ENCODE assay signal across 1 cellular context in genomic region chr10:110425684-110426293, GRCh38.
A peak's percentile ranks its signal among the peaks of the same experiment; 100 is the strongest.
TF ChIP-seq lines count a peak whose summit lies in the region.

No MANE protein-coding gene starts in this region.

TF ChIP-seq in GM12878, 131 proteins besides CTCF, POLR2A, EP300 and RAD21 (continued from another document and continues in another):
- peak; percentile 99 for TF ChIP-seq ZNF687 (IDR thresholded peaks at IDR 0.05)
- TF ChIP-seq NR2C1 (IDR thresholded peaks at IDR 0.05), result peak; percentile 61
- TF ChIP-seq ZNF217 (IDR thresholded peaks at IDR 0.05), result peak; percentile 59; the same call in 1 of the 2 replicates
- TF ChIP-seq MTA3 (IDR thresholded peaks at IDR 0.05; ENCODE audit: borderline replicate concordance, low read length), result peak; percentile 74; the same call in 1 of the 2 replicates
- TF ChIP-seq, protein P1, sequence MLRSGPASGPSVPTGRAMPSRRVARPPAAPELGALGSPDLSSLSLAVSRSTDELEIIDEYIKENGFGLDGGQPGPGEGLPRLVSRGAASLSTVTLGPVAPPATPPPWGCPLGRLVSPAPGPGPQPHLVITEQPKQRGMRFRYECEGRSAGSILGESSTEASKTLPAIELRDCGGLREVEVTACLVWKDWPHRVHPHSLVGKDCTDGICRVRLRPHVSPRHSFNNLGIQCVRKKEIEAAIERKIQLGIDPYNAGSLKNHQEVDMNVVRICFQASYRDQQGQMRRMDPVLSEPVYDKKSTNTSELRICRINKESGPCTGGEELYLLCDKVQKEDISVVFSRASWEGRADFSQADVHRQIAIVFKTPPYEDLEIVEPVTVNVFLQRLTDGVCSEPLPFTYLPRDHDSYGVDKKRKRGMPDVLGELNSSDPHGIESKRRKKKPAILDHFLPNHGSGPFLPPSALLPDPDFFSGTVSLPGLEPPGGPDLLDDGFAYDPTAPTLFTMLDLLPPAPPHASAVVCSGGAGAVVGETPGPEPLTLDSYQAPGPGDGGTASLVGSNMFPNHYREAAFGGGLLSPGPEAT (IDR thresholded peaks at IDR 0.05; ENCODE audit: low read depth), result peak; percentile 33; the same call in 1 of the 2 replicates
- peak; percentile 82 for TF ChIP-seq BCL11A (IDR thresholded peaks at IDR 0.05; ENCODE audit: low read depth, low read length)
- no peak for TF ChIP-seq YBX1 (IDR thresholded peaks at IDR 0.05)
- no peak for TF ChIP-seq SMAD5 (IDR thresholded peaks at IDR 0.05; ENCODE audit: low read depth)
- no peak for TF ChIP-seq EZH2 (IDR thresholded peaks at IDR 0.05; ENCODE audit: borderline replicate concordance, control insufficient read depth, low read depth, low read length)
- TF ChIP-seq MEF2A (IDR thresholded peaks at IDR 0.05; ENCODE audit: insufficient read depth, low read depth, low read length), result 0 out of 2 replicates have a peak, but pooled peaks have one; percentile 36
- peak; percentile 79 for TF ChIP-seq CREM (IDR thresholded peaks at IDR 0.05; ENCODE audit: low read depth)
- TF ChIP-seq HSF1 (IDR thresholded peaks at IDR 0.05; ENCODE audit: low read depth, low read length), result no peak
- peak; percentile 96 for TF ChIP-seq RUNX3 (IDR thresholded peaks at IDR 0.05; ENCODE audit: low read length)
- peak; percentile 38; the same call in 1 of the 2 replicates for TF ChIP-seq RAD51 (IDR thresholded peaks at IDR 0.05)
- peak; percentile 80 for TF ChIP-seq ATF7 (IDR thresholded peaks at IDR 0.05; ENCODE audit: low read depth)
- peak; percentile 83 for TF ChIP-seq MTA2 (IDR thresholded peaks at IDR 0.05; ENCODE audit: low read depth)
- TF ChIP-seq, protein P2, sequence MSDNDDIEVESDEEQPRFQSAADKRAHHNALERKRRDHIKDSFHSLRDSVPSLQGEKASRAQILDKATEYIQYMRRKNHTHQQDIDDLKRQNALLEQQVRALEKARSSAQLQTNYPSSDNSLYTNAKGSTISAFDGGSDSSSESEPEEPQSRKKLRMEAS (IDR thresholded peaks at IDR 0.05; ENCODE audit: low read depth, low read length), result no peak
- TF ChIP-seq ZBTB40 (IDR thresholded peaks at IDR 0.05; ENCODE audit: borderline replicate concordance), result no peak
- peak; percentile 79 for TF ChIP-seq ZNF592 (IDR thresholded peaks at IDR 0.05)
- TF ChIP-seq, protein P3, sequence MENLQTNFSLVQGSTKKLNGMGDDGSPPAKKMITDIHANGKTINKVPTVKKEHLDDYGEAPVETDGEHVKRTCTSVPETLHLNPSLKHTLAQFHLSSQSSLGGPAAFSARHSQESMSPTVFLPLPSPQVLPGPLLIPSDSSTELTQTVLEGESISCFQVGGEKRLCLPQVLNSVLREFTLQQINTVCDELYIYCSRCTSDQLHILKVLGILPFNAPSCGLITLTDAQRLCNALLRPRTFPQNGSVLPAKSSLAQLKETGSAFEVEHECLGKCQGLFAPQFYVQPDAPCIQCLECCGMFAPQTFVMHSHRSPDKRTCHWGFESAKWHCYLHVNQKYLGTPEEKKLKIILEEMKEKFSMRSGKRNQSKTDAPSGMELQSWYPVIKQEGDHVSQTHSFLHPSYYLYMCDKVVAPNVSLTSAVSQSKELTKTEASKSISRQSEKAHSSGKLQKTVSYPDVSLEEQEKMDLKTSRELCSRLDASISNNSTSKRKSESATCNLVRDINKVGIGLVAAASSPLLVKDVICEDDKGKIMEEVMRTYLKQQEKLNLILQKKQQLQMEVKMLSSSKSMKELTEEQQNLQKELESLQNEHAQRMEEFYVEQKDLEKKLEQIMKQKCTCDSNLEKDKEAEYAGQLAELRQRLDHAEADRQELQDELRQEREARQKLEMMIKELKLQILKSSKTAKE (IDR thresholded peaks at IDR 0.05; ENCODE audit: low read depth, poor library complexity, severe bottlenecking), result peak; percentile 90
- TF ChIP-seq NR2F1 (conservative IDR thresholded peaks at IDR 0.05), result peak; percentile 93
- 0 out of 3 replicates have a peak, but pooled peaks of 1 of the 2 experiments have one; percentile 38 for TF ChIP-seq EGR1 (IDR thresholded peaks at IDR 0.05; ENCODE audit: borderline replicate concordance in 1 of 2, low read depth in 2 of 2, low read length in 2 of 2)
- TF ChIP-seq ZBED1 (IDR thresholded peaks at IDR 0.05; ENCODE audit: borderline replicate concordance), result peak; percentile 24; the same call in 1 of the 2 replicates
- TF ChIP-seq JUNB (IDR thresholded peaks at IDR 0.05), result peak; percentile 89
- TF ChIP-seq TCF3 (IDR thresholded peaks at IDR 0.05; ENCODE audit: borderline replicate concordance, insufficient read depth, low read depth, low read length), result peak; percentile 70; the same call in 1 of the 2 replicates
- no peak for TF ChIP-seq TCF7 (IDR thresholded peaks at IDR 0.05; ENCODE audit: borderline replicate concordance)
- TF ChIP-seq ZNF24 (IDR thresholded peaks at IDR 0.05), result peak; percentile 89
- TF ChIP-seq RBBP5 (conservative IDR thresholded peaks at IDR 0.05), result no peak
- no peak for TF ChIP-seq ZNF384 (IDR thresholded peaks at IDR 0.05; ENCODE audit: borderline replicate concordance, low read depth, low read length)
- TF ChIP-seq KLF5 (IDR thresholded peaks at IDR 0.05; ENCODE audit: partially characterized antibody), result peak; percentile 16
- peak; percentile 42; the same call in 1 of the 2 replicates for TF ChIP-seq GATAD2B (conservative IDR thresholded peaks at IDR 0.05; ENCODE audit: low read depth)
- peak; percentile 48; the same call in 1 of the 2 replicates for TF ChIP-seq TBL1XR1 (IDR thresholded peaks at IDR 0.05; ENCODE audit: low read depth, low read length)
- TF ChIP-seq ETV6 (conservative IDR thresholded peaks at IDR 0.05 in 1 of 2, IDR thresholded peaks at IDR 0.05 in 1 of 2; ENCODE audit: borderline replicate concordance in 1 of 2, low read depth in 1 of 2), result peak in 1 of 2 experiments; percentile 81; a peak in 2 of 4 replicates
- peak; percentile 32; the same call in 1 of the 2 replicates for TF ChIP-seq CHD2 (IDR thresholded peaks at IDR 0.05; ENCODE audit: borderline replicate concordance, low read depth, low read length)
- TF ChIP-seq NFIC (IDR thresholded peaks at IDR 0.05; ENCODE audit: low read depth, low read length), result peak; percentile 85
- TF ChIP-seq RB1 (IDR thresholded peaks at IDR 0.05; ENCODE audit: borderline replicate concordance), result no peak
- TF ChIP-seq DPF2 (IDR thresholded peaks at IDR 0.05), result 0 out of 2 replicates have a peak, but pooled peaks have one; percentile 44
- TF ChIP-seq JUND (IDR thresholded peaks at IDR 0.05; ENCODE audit: low read depth, low read length), result no peak; the same call in 1 of the 2 replicates
- peak; percentile 82 for TF ChIP-seq PAX5 (IDR thresholded peaks at IDR 0.05; ENCODE audit: borderline replicate concordance, low read depth, low read length)
- TF ChIP-seq PML (IDR thresholded peaks at IDR 0.05; ENCODE audit: low read length), result peak; percentile 56; the same call in 1 of the 2 replicates
